20 cellular contexts compared by ENCODE assay signal in the genomic region with DNA sequence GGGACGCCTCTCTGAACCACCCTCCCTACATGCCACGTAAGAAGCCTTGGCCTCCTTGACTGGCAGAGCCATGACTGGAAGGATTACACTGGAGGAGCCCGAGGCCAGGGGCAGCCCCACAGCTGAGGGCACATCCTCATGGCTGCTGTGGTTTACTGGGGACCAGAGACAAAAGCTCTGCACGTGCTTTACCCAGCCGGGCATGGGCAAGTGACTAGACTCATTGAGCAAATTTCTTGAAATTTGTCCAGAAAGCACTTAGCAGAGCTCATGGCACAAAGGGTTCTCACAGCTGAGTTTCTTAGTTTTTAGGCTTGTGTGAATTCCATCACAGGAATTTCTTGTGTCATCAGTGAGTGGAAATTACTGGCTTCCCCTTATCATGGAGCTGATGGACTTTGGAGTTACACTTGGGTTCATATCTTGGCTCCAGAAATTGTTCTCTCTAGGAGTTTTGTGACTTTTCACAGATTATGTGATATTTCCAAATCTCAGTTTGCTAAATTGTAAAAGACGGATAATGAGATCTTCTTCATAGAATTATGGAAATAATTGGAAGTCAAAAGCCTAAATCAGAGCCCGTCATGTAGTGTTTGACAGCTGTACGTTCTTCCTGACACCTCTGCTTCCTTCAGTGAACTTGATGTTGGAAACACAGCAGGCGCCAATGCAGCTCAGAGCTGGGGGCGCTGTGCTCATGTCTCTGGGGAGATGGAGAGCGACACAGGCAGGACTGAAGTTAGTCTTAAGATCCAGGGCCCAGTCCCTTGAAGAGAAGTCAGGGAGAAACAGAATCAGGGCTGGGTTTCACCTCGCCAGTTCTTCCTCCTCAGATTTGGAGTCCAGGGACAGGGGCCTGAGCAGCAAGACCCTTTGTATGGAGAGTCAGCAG. TPM values are rescaled to one million over a fixed set of nuclear protein-coding genes. Genes with fewer than 3 reads are reported as not detected.
DNase-seq lines count a peak whose midpoint lies in the region; ATAC-seq and TF ChIP-seq lines count a peak whose summit lies in the region.
"Had no signal": no experiment of that assay in that cellular context is flagged by ENCODE, and none has a peak within 500 bp of the region (broad histone marks: within the 10 kb centered on the region; RNA-seq: fewer than 3 reads in every experiment).

No MANE protein-coding gene starts in this region.

- DNase-seq in Ammon's horn (ENCODE audit: low spot score) (peak; percentile 7), M059J (ENCODE audit: low read depth) (peak; percentile 29), fibroblast of the aortic adventitia (ENCODE audit: low read depth) (peak; percentile 16), osteoblast (ENCODE audit: insufficient read length, low spot score, missing footprints) (peak; percentile 73), COLO668 (lab: John Stamatoyannopoulos, UW; ENCODE audit: unreplicated experiment) (no peak)
- no peak for DNase-seq in natural killer cell treated with Interleukin-12 subunit alpha and Interleukin-12 subunit beta and Interleukin-15 and Interleukin-18, amount 100 ng/mL, for 72 hours (ENCODE audit: low spot score)
- DNase-seq: DND-41, GDM1, MM.1S, NCI-H1105, NCI-H1694 treated with DMSO at 0.1 percent for 48 hours, NCI-H82, Right ventricle myocardium superior had no signal

- H3K4me3 ChIP-seq in fibroblast of the aortic adventitia (ENCODE audit: low read depth, low read length) (no peak overlapping the region), osteoblast (ENCODE audit: insufficient read depth, low read length) (no peak overlapping the region)
- H3K4me3 ChIP-seq: K562 had no signal

- no peaks in the 10 kb centered on the region for H3K36me3 ChIP-seq in osteoblast (ENCODE audit: insufficient read depth, low read length)

- no peak overlapping the region for H3K4me2 ChIP-seq in osteoblast (ENCODE audit: insufficient read depth, low read length)

- H3K79me2 ChIP-seq in osteoblast (ENCODE audit: insufficient read depth, low read length) = no peaks in the 10 kb centered on the region

- H3K4me1 ChIP-seq in osteoblast (ENCODE audit: insufficient read depth, low read length) = peaks cover 11% of the 10 kb centered on the region

- no peaks in the 10 kb centered on the region for H3K4me1 Mint-ChIP-seq in natural killer cell treated with Interleukin-12 subunit alpha and Interleukin-12 subunit beta and Interleukin-15 and Interleukin-18, amount 100 ng/mL, for 72 hours (ENCODE audit: low read depth in 2 of 2)

- H3K36me3 Mint-ChIP-seq in natural killer cell treated with Interleukin-12 subunit alpha and Interleukin-12 subunit beta and Interleukin-15 and Interleukin-18, amount 100 ng/mL, for 72 hours = no peaks in the 10 kb centered on the region

- H3K27ac ChIP-seq in osteoblast (ENCODE audit: low read depth, low read length) = peak overlapping the region; percentile 7

- no peak for ATAC-seq in GM21717 (IDR thresholded peaks at IDR 0.05; ENCODE audit: unreplicated experiment)
- no peak for ATAC-seq in GM21367 (IDR thresholded peaks at IDR 0.05; ENCODE audit: unreplicated experiment)
- no peak for ATAC-seq in natural killer cell treated with Interleukin-12 subunit alpha and Interleukin-12 subunit beta and Interleukin-15 and Interleukin-18, amount 100 ng/mL, for 72 hours
- ATAC-seq: K562, Panc1, SK-N-SH treated with all-trans-retinoic acid at 6 μM for 48 hours had no signal

- no peak overlapping the region for H3K27ac Mint-ChIP-seq in natural killer cell treated with Interleukin-12 subunit alpha and Interleukin-12 subunit beta and Interleukin-15 and Interleukin-18, amount 100 ng/mL, for 72 hours

- no peak overlapping the region for H3K4me3 Mint-ChIP-seq in natural killer cell treated with Interleukin-12 subunit alpha and Interleukin-12 subunit beta and Interleukin-15 and Interleukin-18, amount 100 ng/mL, for 72 hours

- no peaks in the 10 kb centered on the region for H3K27me3 Mint-ChIP-seq in natural killer cell treated with Interleukin-12 subunit alpha and Interleukin-12 subunit beta and Interleukin-15 and Interleukin-18, amount 100 ng/mL, for 72 hours

- H3K9me3 ChIP-seq in osteoblast (ENCODE audit: low read depth, low read length) = no peaks in the 10 kb centered on the region

- no peaks in the 10 kb centered on the region for H4K20me1 ChIP-seq in osteoblast (ENCODE audit: insufficient read depth, low read length)

- no peaks in the 10 kb centered on the region for H3K9me3 Mint-ChIP-seq in natural killer cell treated with Interleukin-12 subunit alpha and Interleukin-12 subunit beta and Interleukin-15 and Interleukin-18, amount 100 ng/mL, for 72 hours

- H3K27me3 ChIP-seq in osteoblast (ENCODE audit: insufficient read depth, low read length) = no peaks in the 10 kb centered on the region

- no peak overlapping the region for H2AFZ ChIP-seq in osteoblast (ENCODE audit: low read length)

- TF ChIP-seq CTCF in fibroblast of the aortic adventitia (IDR thresholded peaks at IDR 0.05; ENCODE audit: insufficient read depth, low read length) = no peak
- TF ChIP-seq CTCF in osteoblast (IDR thresholded peaks at IDR 0.05; ENCODE audit: extremely low read depth, low read depth, low read length) = no peak

RNA-seq across cellular contexts. Expression of a gene that starts 47.7 kb away (rescaled TPM):
- not detected in 2 replicates for total RNA-seq in M059J (2014; rRNA removed; shearing (Covaris generic))
- total RNA-seq in fibroblast of the aortic adventitia (ENCODE audit: low replicate concordance) (not detected in 2 replicates), osteoblast (not detected in 2 replicates)
- total RNA-seq in natural killer cell treated with Interleukin-12 subunit alpha and Interleukin-12 subunit beta and Interleukin-15 and Interleukin-18, amount 100 ng/mL, for 72 hours = not detected
- total RNA-seq: A172, K562, NCI-H460 had no signal

Comparison
In these comparisons a context has a peak if more than half of its experiments do, and no peak if none do; other contexts are left out.
1. DNase-seq: peak in Ammon's horn (single experiment), M059J (single experiment), fibroblast of the aortic adventitia (single experiment) and osteoblast (single experiment); none in COLO668 (single experiment) and natural killer cell treated with Interleukin-12 subunit alpha and Interleukin-12 subunit beta and Interleukin-15 and Interleukin-18, amount 100 ng/mL, for 72 hours (single experiment).